ENCODE assay signal across 1 cellular context in genomic region chr15:36047018-36047716, GRCh38.
TF ChIP-seq lines count a peak whose summit lies in the region.

No MANE protein-coding gene starts in this region.

TF ChIP-seq in HepG2, 621 proteins besides CTCF, POLR2A, EP300 and RAD21:
- TF ChIP-seq NFYB (CRISPR knock-in tag; IDR thresholded peaks at IDR 0.05), result 0 out of 2 replicates have a peak, but pooled peaks have one; percentile 27
